ENCODE assay signal across 1 cellular context in the genomic region with DNA sequence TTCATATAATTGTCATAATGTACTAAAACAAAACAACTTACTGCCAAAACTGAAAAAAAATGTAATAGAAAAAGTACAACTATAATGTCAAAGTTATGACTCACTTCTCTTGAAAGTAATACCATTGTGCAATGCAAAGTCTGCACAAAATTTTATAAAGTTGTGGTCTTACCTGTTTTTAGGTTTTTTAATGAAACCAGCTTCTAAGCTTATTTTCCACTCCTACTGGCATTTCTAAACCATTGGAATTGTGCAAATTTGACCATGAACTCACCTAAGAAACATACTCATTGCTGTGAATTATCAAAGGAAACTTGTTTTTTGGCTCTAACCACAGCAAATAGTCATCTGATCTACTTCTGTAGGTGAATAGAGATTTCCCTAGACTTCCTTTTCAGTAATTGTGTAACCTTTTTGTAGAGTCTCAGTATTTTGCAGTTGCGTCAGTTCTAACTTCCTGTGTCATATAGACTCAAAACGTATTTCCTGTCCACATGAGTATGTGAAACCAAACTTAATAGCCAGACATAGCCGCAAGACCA.
A peak's percentile ranks its signal among the peaks of the same experiment; 100 is the strongest.
TF ChIP-seq lines count a peak whose summit lies in the region.

No MANE protein-coding gene starts in this region.

TF ChIP-seq in GM12878, 131 proteins besides CTCF, POLR2A, EP300 and RAD21 (continued from another document):
- peak; percentile 51; the same call in 1 of the 2 replicates for TF ChIP-seq ZBTB40 (IDR thresholded peaks at IDR 0.05; ENCODE audit: borderline replicate concordance)
- peak; percentile 71 for TF ChIP-seq ATF7 (IDR thresholded peaks at IDR 0.05; ENCODE audit: low read depth)
- TF ChIP-seq, protein P1, sequence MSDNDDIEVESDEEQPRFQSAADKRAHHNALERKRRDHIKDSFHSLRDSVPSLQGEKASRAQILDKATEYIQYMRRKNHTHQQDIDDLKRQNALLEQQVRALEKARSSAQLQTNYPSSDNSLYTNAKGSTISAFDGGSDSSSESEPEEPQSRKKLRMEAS (IDR thresholded peaks at IDR 0.05; ENCODE audit: low read depth, low read length), result no peak
- no peak for TF ChIP-seq PAX8 (IDR thresholded peaks at IDR 0.05)
- no peak for TF ChIP-seq CEBPB (IDR thresholded peaks at IDR 0.05; ENCODE audit: borderline replicate concordance in 1 of 2, low read depth in 2 of 2, low read length in 2 of 2)
- no peak for TF ChIP-seq ZNF274 (IDR thresholded peaks at IDR 0.05; ENCODE audit: insufficient read depth, insufficient read length)
- TF ChIP-seq JUNB (IDR thresholded peaks at IDR 0.05), result peak; percentile 22; the same call in 1 of the 2 replicates
- no peak for TF ChIP-seq FOXK2 (IDR thresholded peaks at IDR 0.05)
- no peak for TF ChIP-seq REST (IDR thresholded peaks at IDR 0.05; ENCODE audit: low read depth, low read length)
- TF ChIP-seq ZBTB33 (IDR thresholded peaks at IDR 0.05), result no peak
- TF ChIP-seq SMC3 (IDR thresholded peaks at IDR 0.05; ENCODE audit: borderline replicate concordance, low read length), result no peak
- TF ChIP-seq ZNF207 (IDR thresholded peaks at IDR 0.05; ENCODE audit: borderline replicate concordance), result no peak
- TF ChIP-seq ATF2 (IDR thresholded peaks at IDR 0.05; ENCODE audit: low read length), result no peak
- no peak for TF ChIP-seq ZNF592 (IDR thresholded peaks at IDR 0.05)
- no peak for TF ChIP-seq ETV6 (conservative IDR thresholded peaks at IDR 0.05 in 1 of 2, IDR thresholded peaks at IDR 0.05 in 1 of 2; ENCODE audit: borderline replicate concordance in 1 of 2, low read depth in 1 of 2)
- TF ChIP-seq YBX1 (IDR thresholded peaks at IDR 0.05), result no peak
- no peak for TF ChIP-seq WRNIP1 (IDR thresholded peaks at IDR 0.05; ENCODE audit: borderline replicate concordance, low read depth, low read length)
- TF ChIP-seq MTA2 (IDR thresholded peaks at IDR 0.05; ENCODE audit: low read depth), result 0 out of 2 replicates have a peak, but pooled peaks have one; percentile 42
